8 cellular contexts compared by ENCODE assay signal in genomic region chr11:62753736-62754603, GRCh38. TPM values are rescaled to one million over a fixed set of nuclear protein-coding genes. Genes with fewer than 3 reads are reported as not detected.
DNase-seq lines count a peak whose midpoint lies in the region; ATAC-seq and TF ChIP-seq lines count a peak whose summit lies in the region.

Gene ZBTB3, minus strand, starts transcription at chr11:62754160. Its CDS starts 496 bp downstream, at chr11:62753664.

- peak; percentile 98 for ATAC-seq in natural killer cell treated with Interleukin-12 subunit alpha and Interleukin-12 subunit beta and Interleukin-15 and Interleukin-18, amount 100 ng/mL, for 72 hours
- peak; percentile 98 for ATAC-seq in stimulated activated naive CD8-positive, alpha-beta T cell treated with anti-CD3 and anti-CD28 coated beads, Interleukin-15, Interleukin-2, amounts not matched to agents 100 U/mL and 50 U/mL, for 24 hours

- H3K4me3 ChIP-seq in LNCaP clone FGC (ENCODE audit: low read depth, low read length) = peak within 1 kb of the TSS; percentile 69
- H3K4me3 ChIP-seq in fibroblast of pulmonary artery (replicated peaks; ENCODE audit: low read depth, low read length) = peak within 1 kb of the TSS; percentile 95

- no peaks in the 10 kb centered on the region for H3K9me3 Mint-ChIP-seq in activated T-helper 2 cell treated with anti-CD3 and anti-CD28 coated beads, Interferon-gamma antibody, Interleukin-2, Interleukin-4, amounts not matched to agents 10 μg/mL and 5 μg/mL and 100 μg/mL, durations not matched to agents 14 hours and 24 hours and 36 hours
- no peaks in the 10 kb centered on the region for H3K9me3 Mint-ChIP-seq in natural killer cell treated with Interleukin-12 subunit alpha and Interleukin-12 subunit beta and Interleukin-15 and Interleukin-18, amount 100 ng/mL, for 72 hours

- H3K27ac Mint-ChIP-seq in activated T-helper 2 cell treated with anti-CD3 and anti-CD28 coated beads, Interferon-gamma antibody, Interleukin-2, Interleukin-4, amounts not matched to agents 10 μg/mL and 5 μg/mL and 100 μg/mL, durations not matched to agents 14 hours and 24 hours and 36 hours = peak within 1 kb of the TSS; percentile 93
- peak within 1 kb of the TSS; percentile 79 to 90 for H3K27ac Mint-ChIP-seq in natural killer cell treated with Interleukin-12 subunit alpha and Interleukin-12 subunit beta and Interleukin-15 and Interleukin-18, amount 100 ng/mL, for 72 hours

- peak within 1 kb of the TSS; percentile 86 for H3K27ac ChIP-seq in RWPE1

- DNase-seq in Daoy (ENCODE audit: low read depth) (peak; percentile 99), GOT3 (lab: John Stamatoyannopoulos, UW) (peak; percentile 94), LNCaP clone FGC (ENCODE audit: low read depth) (peak; percentile 100), RWPE1 (ENCODE audit: low spot score) (peak; percentile 98), fibroblast of pulmonary artery (ENCODE audit: low read depth) (peak; percentile 100)
- DNase-seq in activated T-helper 2 cell treated with anti-CD3 and anti-CD28 coated beads, Interferon-gamma antibody, Interleukin-2, Interleukin-4, amounts not matched to agents 10 μg/mL and 5 μg/mL and 100 μg/mL, durations not matched to agents 14 hours and 24 hours and 36 hours (ENCODE audit: low spot score) = peak; percentile 98
- DNase-seq in natural killer cell treated with Interleukin-12 subunit alpha and Interleukin-12 subunit beta and Interleukin-15 and Interleukin-18, amount 100 ng/mL, for 72 hours (ENCODE audit: low spot score) = peak; percentile 98
- DNase-seq in stimulated activated naive CD8-positive, alpha-beta T cell treated with anti-CD3 and anti-CD28 coated beads, Interleukin-15, Interleukin-2, amounts not matched to agents 100 U/mL and 50 U/mL, for 24 hours = peak; percentile 97

- peak within 1 kb of the TSS; percentile 85 for H3K4me3 Mint-ChIP-seq in activated T-helper 2 cell treated with anti-CD3 and anti-CD28 coated beads, Interferon-gamma antibody, Interleukin-2, Interleukin-4, amounts not matched to agents 10 μg/mL and 5 μg/mL and 100 μg/mL, durations not matched to agents 14 hours and 24 hours and 36 hours (ENCODE audit: low read depth)
- H3K4me3 Mint-ChIP-seq in natural killer cell treated with Interleukin-12 subunit alpha and Interleukin-12 subunit beta and Interleukin-15 and Interleukin-18, amount 100 ng/mL, for 72 hours = peak within 1 kb of the TSS; percentile 90

- CTCF ChIA-PET in RWPE1 (lab: Yijun Ruan, JAX) = interaction anchor here (0.6 to 1.3 kb wide), 5 partner anchors 17 to 1297 kb away, joined by 3 to 6 read pairs (median 4); partner anchors contain the start of gene TAF6L

- H3K36me3 Mint-ChIP-seq in activated T-helper 2 cell treated with anti-CD3 and anti-CD28 coated beads, Interferon-gamma antibody, Interleukin-2, Interleukin-4, amounts not matched to agents 10 μg/mL and 5 μg/mL and 100 μg/mL, durations not matched to agents 14 hours and 24 hours and 36 hours (ENCODE audit: low read depth) = peaks cover 8% of the 10 kb centered on the region
- H3K36me3 Mint-ChIP-seq in natural killer cell treated with Interleukin-12 subunit alpha and Interleukin-12 subunit beta and Interleukin-15 and Interleukin-18, amount 100 ng/mL, for 72 hours = no peaks in the 10 kb centered on the region

- H3K4me1 Mint-ChIP-seq in activated T-helper 2 cell treated with anti-CD3 and anti-CD28 coated beads, Interferon-gamma antibody, Interleukin-2, Interleukin-4, amounts not matched to agents 10 μg/mL and 5 μg/mL and 100 μg/mL, durations not matched to agents 14 hours and 24 hours and 36 hours (ENCODE audit: low read depth) = peaks cover 5% of the 10 kb centered on the region
- H3K4me1 Mint-ChIP-seq in natural killer cell treated with Interleukin-12 subunit alpha and Interleukin-12 subunit beta and Interleukin-15 and Interleukin-18, amount 100 ng/mL, for 72 hours (ENCODE audit: low read depth in 2 of 2) = peaks cover 2 to 6% of the 10 kb centered on the region in 2 donors

- H3K27me3 Mint-ChIP-seq in activated T-helper 2 cell treated with anti-CD3 and anti-CD28 coated beads, Interferon-gamma antibody, Interleukin-2, Interleukin-4, amounts not matched to agents 10 μg/mL and 5 μg/mL and 100 μg/mL, durations not matched to agents 14 hours and 24 hours and 36 hours (ENCODE audit: low read depth) = no peaks in the 10 kb centered on the region
- H3K27me3 Mint-ChIP-seq in natural killer cell treated with Interleukin-12 subunit alpha and Interleukin-12 subunit beta and Interleukin-15 and Interleukin-18, amount 100 ng/mL, for 72 hours = no peaks in the 10 kb centered on the region

- intact Hi-C loops in activated T-helper 2 cell treated with anti-CD3 and anti-CD28 coated beads, Interferon-gamma antibody, Interleukin-2, Interleukin-4, amounts not matched to agents 10 μg/mL and 5 μg/mL and 100 μg/mL, durations not matched to agents 14 hours and 24 hours and 36 hours (cut with micrococcal nuclease) = loop anchor here (1.0 to 2.0 kb wide), 6 partner anchors 7 to 77 kb away; partner anchors contain the start of genes NXF1, POLR2G, TAF6L and TMEM179B

- POLR2A ChIA-PET in RWPE1 (lab: Yijun Ruan, JAX; ENCODE audit: low non-redundant PET) = interaction anchor here (0.5 to 1.5 kb wide), 13 partner anchors 8 to 1456 kb away, joined by 3 to 11 read pairs (median 4); partner anchors contain the start of genes C11orf98, CSKMT, HNRNPUL2 and LBHD1

- TF ChIP-seq CTCF in LNCaP clone FGC (IDR thresholded peaks at IDR 0.05; ENCODE audit: control insufficient read depth, extremely low read depth, insufficient read depth) (no peak), RWPE1 (conservative IDR thresholded peaks at IDR 0.05; ENCODE audit: low read depth) (no peak), fibroblast of pulmonary artery (IDR thresholded peaks at IDR 0.05; ENCODE audit: low read length, missing control alignments) (no peak)

RNA-seq across cellular contexts. Expression of gene ZBTB3, which starts in this region (rescaled TPM):
- 9.2 and 11.7 TPM in 2 replicates for total RNA-seq in Daoy (2014; rRNA removed; shearing (Covaris generic))
- 7.3 and 9.3 TPM in 2 replicates for total RNA-seq in activated T-helper 2 cell treated with anti-CD3 and anti-CD28 coated beads, Interferon-gamma antibody, Interleukin-2, Interleukin-4, amounts not matched to agents 10 μg/mL and 5 μg/mL and 100 μg/mL, durations not matched to agents 14 hours and 24 hours and 36 hours
- total RNA-seq in natural killer cell treated with Interleukin-12 subunit alpha and Interleukin-12 subunit beta and Interleukin-15 and Interleukin-18, amount 100 ng/mL, for 72 hours = 1 to 10 TPM; 6.5 to 8.1 TPM

Comparison
In these comparisons a context has a peak if more than half of its experiments do, and no peak if none do; other contexts are left out.
1. Peak in every context shown above with its lines: DNase-seq, ATAC-seq, H3K4me3 ChIP-seq and H3K27ac ChIP-seq.